9 cellular contexts compared by ENCODE assay signal in genomic region chr3:24496529-24497482, GRCh38. TPM values are rescaled to one million over a fixed set of nuclear protein-coding genes. Genes with fewer than 3 reads are reported as not detected.
DNase-seq lines count a peak whose midpoint lies in the region; ATAC-seq, FAIRE-seq and TF ChIP-seq lines count a peak whose summit lies in the region.
"Had no signal": no experiment of that assay in that cellular context is flagged by ENCODE, and none has a peak within 500 bp of the region (broad histone marks: within the 10 kb centered on the region; RNA-seq: fewer than 3 reads in every experiment).

No MANE protein-coding gene starts in this region.

- intact Hi-C loops in Right ventricle myocardium superior (cut with DNase I): loop anchor here (10.0 kb wide), 3 partner anchors 88 to 232 kb away; no protein-coding TSS in a partner anchor

- ATAC-seq in Right ventricle myocardium superior (ENCODE audit: poor library complexity): peak; percentile 19
- no peak for ATAC-seq in GM21360 (IDR thresholded peaks at IDR 0.05; ENCODE audit: unreplicated experiment)

- TF ChIP-seq POLR2A in H54 (IDR thresholded peaks at IDR 0.05; ENCODE audit: low read depth, low read length): no peak

- DNase-seq in H54 (ENCODE audit: insufficient read length, low spot score) (peak; percentile 16), SK-MEL-5 (ENCODE audit: low read depth, low spot score) (peak; percentile 66), Right ventricle myocardium superior (peak; percentile 88), putamen (ENCODE audit: low spot score) (peak; percentile 44), NCI-H146 (lab: John Stamatoyannopoulos, UW) (no peak), T-helper 1 cell (no peak)
- no peak for DNase-seq in stimulated activated CD4-positive, alpha-beta T cell treated with anti-CD3 and anti-CD28 coated beads, Interleukin-4, amount 100 ng/mL, for 1 hour

- FAIRE-seq in H54 (lab: Jason Lieb, UNC): no peak
- FAIRE-seq: TTC549 had no signal

- in situ Hi-C loops in SK-MEL-5 (cut with HindIII; ENCODE audit: low pct_unique_long_range_greater_than_20kb, low sequenced_read_pairs): no loop called here

RNA-seq across cellular contexts. Expression of gene THRB, which starts 2.2 kb away (rescaled TPM):
- total RNA-seq in SK-MEL-5 (2014; rRNA removed; shearing (Covaris generic)): 0.03 and 0.16 TPM in 2 replicates
- 0.02 and 0.42 TPM in 2 replicates for polyA plus RNA-seq in SK-MEL-5 (2015; cell fraction: cytosol; rRNA removed)
- not detected in 2 replicates for polyA plus RNA-seq in SK-MEL-5 (2015; cell fraction: nucleus; rRNA removed)
- total RNA-seq in Right ventricle myocardium superior: 24.1 TPM

Comparison
In these comparisons a context has a peak if more than half of its experiments do, and no peak if none do; other contexts are left out.
1. DNase-seq: peak in H54 (single experiment), SK-MEL-5 (single experiment), Right ventricle myocardium superior (single experiment) and putamen (single experiment); none in NCI-H146 (single experiment), T-helper 1 cell (0 of 5) and stimulated activated CD4-positive, alpha-beta T cell treated with anti-CD3 and anti-CD28 coated beads, Interleukin-4, amount 100 ng/mL, for 1 hour (single experiment).
2. RNA of gene THRB, which starts 2.2 kb away (total RNA-seq): 24.1 TPM in Right ventricle myocardium superior (single experiment); 0.03 to 0.16 TPM in SK-MEL-5; every median in the first group is over 10 times any median in the second.